Comparison of ENCODE assay signal across 2 cellular contexts in genomic region chrX:136097871-136098805, GRCh38.
TF ChIP-seq lines count a peak whose summit lies in the region.

No MANE protein-coding gene starts in this region.

TF ChIP-seq in GM23338, 12 proteins besides CTCF, POLR2A, EP300 and RAD21 (continued from another document):
- TF ChIP-seq REST (IDR thresholded peaks at IDR 0.05; ENCODE audit: unreplicated experiment) (no peak), CREB1 (CRISPR knock-in tag; IDR thresholded peaks at IDR 0.05; ENCODE audit: low read depth) (no peak), STAT1 (IDR thresholded peaks at IDR 0.05; ENCODE audit: unreplicated experiment) (no peak), EZH2phosphoT487 (IDR thresholded peaks at IDR 0.05; ENCODE audit: unreplicated experiment) (no peak), ZNF114 (CRISPR knock-in tag; IDR thresholded peaks at IDR 0.05) (no peak), ZNF462 (CRISPR knock-in tag; IDR thresholded peaks at IDR 0.05) (no peak), JUNB (IDR thresholded peaks at IDR 0.05; ENCODE audit: unreplicated experiment) (no peak), ETS1 (IDR thresholded peaks at IDR 0.05) (no peak), EZH2 (IDR thresholded peaks at IDR 0.05; ENCODE audit: low read depth, unreplicated experiment) (no peak), NANOG (IDR thresholded peaks at IDR 0.05; ENCODE audit: borderline replicate concordance) (no peak)
TF ChIP-seq in GM23338: peak in this region for 0.

TF ChIP-seq in K562, 482 proteins besides CTCF, POLR2A, EP300 and RAD21 (continued from another document and continues in another):
- TF ChIP-seq CREB5 (CRISPR knock-in tag; IDR thresholded peaks at IDR 0.05) (no peak), TFAP4 (CRISPR knock-in tag; IDR thresholded peaks at IDR 0.05; ENCODE audit: borderline replicate concordance) (peak; percentile 23; the same call in 1 of the 2 replicates), ELF1 (tag; IDR thresholded peaks at IDR 0.05) (0 out of 2 replicates have a peak, but pooled peaks have one; percentile 26), GATA2 (CRISPR knock-in tag; IDR thresholded peaks at IDR 0.05) (no peak), ZNF696 (CRISPR knock-in tag; conservative IDR thresholded peaks at IDR 0.05) (no peak), KDM1A (IDR thresholded peaks at IDR 0.05) (0 out of 4 replicates have a peak, but pooled peaks of 1 of the 2 experiments have one; percentile 14), CHD1 (IDR thresholded peaks at IDR 0.05; ENCODE audit: low read length) (no peak), ZNF277 (CRISPR knock-in tag; IDR thresholded peaks at IDR 0.05; ENCODE audit: borderline replicate concordance) (no peak), ZNF644 (tag; IDR thresholded peaks at IDR 0.05; ENCODE audit: low read depth) (no peak), ZNF12 (CRISPR knock-in tag; IDR thresholded peaks at IDR 0.05) (no peak), MEIS2 (IDR thresholded peaks at IDR 0.05; ENCODE audit: partially characterized antibody) (peak; percentile 10), ZNF124 (CRISPR knock-in tag; IDR thresholded peaks at IDR 0.05) (no peak), FOSL1 (tag; conservative IDR thresholded peaks at IDR 0.05) (peak; percentile 56; the same call in 1 of the 2 replicates), ZFPM2 (CRISPR knock-in tag; IDR thresholded peaks at IDR 0.05) (no peak), CXXC5 (CRISPR knock-in tag; IDR thresholded peaks at IDR 0.05) (peak; percentile 63), SNIP1 (IDR thresholded peaks at IDR 0.05; ENCODE audit: low read depth) (no peak), LCOR (CRISPR knock-in tag; IDR thresholded peaks at IDR 0.05) (no peak), SMARCA5 (IDR thresholded peaks at IDR 0.05) (no peak), SRF (CRISPR knock-in tag; IDR thresholded peaks at IDR 0.05) (no peak), IFI16 (CRISPR knock-in tag; IDR thresholded peaks at IDR 0.05) (no peak), ATF7 (IDR thresholded peaks at IDR 0.05) (peak; percentile 70; the same call in 1 of the 2 replicates), ETV5 (CRISPR knock-in tag; IDR thresholded peaks at IDR 0.05; ENCODE audit: low read depth) (peak; percentile 34; the same call in 1 of the 2 replicates), ATF3 (IDR thresholded peaks at IDR 0.05) (peak; percentile 85), ATF3 (CRISPR knock-in tag; conservative IDR thresholded peaks at IDR 0.05) (no peak; the same call in 1 of the 2 replicates), CTCFL (IDR thresholded peaks at IDR 0.05; ENCODE audit: borderline replicate concordance, insufficient read depth, low read depth, low read length, poor library complexity, severe bottlenecking) (no peak), ZBTB33 (CRISPR knock-in tag; IDR thresholded peaks at IDR 0.05) (peak; percentile 89), NRF1 (conservative IDR thresholded peaks at IDR 0.05 in 1 of 2, IDR thresholded peaks at IDR 0.05 in 1 of 2) (peak; percentile 46 to 57; a peak in 3 of 4 replicates), TSC22D4 (tag; IDR thresholded peaks at IDR 0.05) (no peak), ZNF740 (CRISPR knock-in tag; IDR thresholded peaks at IDR 0.05) (no peak), ZNF740 (tag; IDR thresholded peaks at IDR 0.05) (no peak), NCOA4 (IDR thresholded peaks at IDR 0.05; ENCODE audit: partially characterized antibody) (no peak), SOX6 (IDR thresholded peaks at IDR 0.05) (0 out of 2 replicates have a peak, but pooled peaks have one; percentile 27), MAZ (CRISPR knock-in tag; conservative IDR thresholded peaks at IDR 0.05 in 1 of 2, IDR thresholded peaks at IDR 0.05 in 1 of 2) (peak in 1 of 2 experiments; percentile 53; a peak in 2 of 4 replicates), ARNT (IDR thresholded peaks at IDR 0.05) (no peak), PHTF2 (CRISPR knock-in tag; IDR thresholded peaks at IDR 0.05) (no peak), L3MBTL2 (IDR thresholded peaks at IDR 0.05) (peak; percentile 98), CREM (IDR thresholded peaks at IDR 0.05; ENCODE audit: low read depth) (no peak), ZNF318 (IDR thresholded peaks at IDR 0.05; ENCODE audit: borderline replicate concordance in 1 of 2, low read depth in 1 of 2) (no peak), MAFK (IDR thresholded peaks at IDR 0.05; ENCODE audit: low read length) (peak; percentile 78), ZBTB5 (IDR thresholded peaks at IDR 0.05) (no peak)
